In genomic region chr16:3175157-3176153, GRCh38 we compare ENCODE assay signal across 9 cellular contexts. TPM values are rescaled to one million over a fixed set of nuclear protein-coding genes. Genes with fewer than 3 reads are reported as not detected.
DNase-seq lines count a peak whose midpoint lies in the region; ATAC-seq and TF ChIP-seq lines count a peak whose summit lies in the region.
"Had no signal": no experiment of that assay in that cellular context is flagged by ENCODE, and none has a peak within 500 bp of the region (broad histone marks: within the 10 kb centered on the region; RNA-seq: fewer than 3 reads in every experiment).

No MANE protein-coding gene starts in this region.

- no peak overlapping the region for H2AFZ ChIP-seq in MM.1S (ENCODE audit: low read length)

- H3K36me3 Mint-ChIP-seq in activated naive CD4-positive, alpha-beta T cell treated with anti-CD3 and anti-CD28 coated beads, Interleukin-2, amount 50 U/mL, for 24 hours, result peaks cover 4% of the 10 kb centered on the region

- H3K9me3 ChIP-seq in mesodermal cell (ENCODE audit: control insufficient read depth, low read length), result no peaks in the 10 kb centered on the region
- no peaks in the 10 kb centered on the region for H3K9me3 ChIP-seq in MM.1S (replicated peaks; ENCODE audit: insufficient read depth, low read length)

- H3K27ac ChIP-seq in mesodermal cell (ENCODE audit: low read depth, low read length, severe bottlenecking), result no peak overlapping the region
- no peak overlapping the region for H3K27ac ChIP-seq in MM.1S (ENCODE audit: low read length)

- H3K4me3 ChIP-seq in mesodermal cell (ENCODE audit: extremely low read depth, insufficient read depth, low read length, poor library complexity, severe bottlenecking), result peak overlapping the region; percentile 30
- no peak overlapping the region for H3K4me3 ChIP-seq in MM.1S (ENCODE audit: low read length)

- H3K9me2 ChIP-seq in MM.1S (replicated peaks; ENCODE audit: insufficient read depth, low read length), result no peaks in the 10 kb centered on the region

- no peak for TF ChIP-seq CTCF in MM.1S (IDR thresholded peaks at IDR 0.05; ENCODE audit: low read length)

- no peak overlapping the region for H3K27ac Mint-ChIP-seq in activated naive CD4-positive, alpha-beta T cell treated with anti-CD3 and anti-CD28 coated beads, Interleukin-2, amount 50 U/mL, for 24 hours
- H3K27ac Mint-ChIP-seq: activated B cell treated with CpG ODN at 0.5 μM for 24 hours had no signal

- peaks cover 40% of the 10 kb centered on the region for H3K27me3 Mint-ChIP-seq in activated naive CD4-positive, alpha-beta T cell treated with anti-CD3 and anti-CD28 coated beads, Interleukin-2, amount 50 U/mL, for 24 hours

- no peak overlapping the region for H3K9ac ChIP-seq in MM.1S (ENCODE audit: low read length)

- peaks cover 31% of the 10 kb centered on the region for H3K4me1 Mint-ChIP-seq in activated naive CD4-positive, alpha-beta T cell treated with anti-CD3 and anti-CD28 coated beads, Interleukin-2, amount 50 U/mL, for 24 hours

- peaks cover 65% of the 10 kb centered on the region for H3K27me3 ChIP-seq in MM.1S (replicated peaks; ENCODE audit: insufficient read depth, low read length)

- no peak overlapping the region for H3K4me2 ChIP-seq in MM.1S (ENCODE audit: low read depth, low read length)

- H3K36me3 ChIP-seq in mesodermal cell (ENCODE audit: control insufficient read depth, insufficient read depth, low read length) (no peaks in the 10 kb centered on the region), MM.1S (replicated peaks; ENCODE audit: insufficient read depth, low read length) (no peaks in the 10 kb centered on the region)

- peaks cover 37% of the 10 kb centered on the region for H3F3A ChIP-seq in MM.1S (ENCODE audit: insufficient read depth, low read length)

- DNase-seq in EL (peak; percentile 80), LHCN-M2 (ENCODE audit: low read depth) (peak; percentile 69), MM.1S (no peak), AML-193 (lab: John Stamatoyannopoulos, UW) (no peak)
- DNase-seq: activated B cell treated with CpG ODN at 0.5 μM for 24 hours had no signal

- no peak for ATAC-seq in GM18868 (IDR thresholded peaks at IDR 0.05; ENCODE audit: unreplicated experiment)
- no peak for ATAC-seq in GM18519 (IDR thresholded peaks at IDR 0.05; ENCODE audit: low FRiP score, unreplicated experiment)

- H4K20me1 ChIP-seq in MM.1S (ENCODE audit: insufficient read depth, low read length), result no peaks in the 10 kb centered on the region

- H3K4me1 ChIP-seq in mesodermal cell (ENCODE audit: control insufficient read depth, insufficient read depth, low read length, poor library complexity, severe bottlenecking) (peaks cover 11% of the 10 kb centered on the region), MM.1S (ENCODE audit: low read length) (peaks cover 24% of the 10 kb centered on the region)

- 3 to 10% methylated on average over 33 to 39 of the region's 39 CpGs for WGBS in mesodermal cell (ENCODE audit: insufficient coverage in 2 of 2), 2 experiments

- H3K79me2 ChIP-seq in MM.1S (ENCODE audit: low read length), result no peaks in the 10 kb centered on the region

- no peaks in the 10 kb centered on the region for H3K9me3 Mint-ChIP-seq in activated naive CD4-positive, alpha-beta T cell treated with anti-CD3 and anti-CD28 coated beads, Interleukin-2, amount 50 U/mL, for 24 hours
- H3K9me3 Mint-ChIP-seq: activated B cell treated with CpG ODN at 0.5 μM for 24 hours had no signal

- H3K4me3 Mint-ChIP-seq in activated naive CD4-positive, alpha-beta T cell treated with anti-CD3 and anti-CD28 coated beads, Interleukin-2, amount 50 U/mL, for 24 hours, result peak overlapping the region; percentile 11
- H3K4me3 Mint-ChIP-seq: activated B cell treated with CpG ODN at 0.5 μM for 24 hours had no signal

RNA-seq across cellular contexts. Expression of gene OR1F1, which starts 12.5 kb away (rescaled TPM):
- total RNA-seq in LHCN-M2 (2014; rRNA removed), result not detected in 2 replicates
- polyA plus RNA-seq in LHCN-M2 (2012), result not detected
- polyA plus RNA-seq in mesodermal cell (2013, experiment 1 of 2), result 0.33 TPM
- polyA plus RNA-seq in mesodermal cell (2013, experiment 2 of 2), result 0.35 TPM
- total RNA-seq: activated B cell treated with CpG ODN at 0.5 μM for 24 hours had no signal

RNA-seq across cellular contexts. Expression of gene ZNF213, which starts 40.6 kb away (rescaled TPM):
- total RNA-seq in LHCN-M2 (2014; rRNA removed), result 4.6 and 4.7 TPM in 2 replicates
- 7.4 TPM for polyA plus RNA-seq in LHCN-M2 (2012)
- 10.0 TPM for polyA plus RNA-seq in mesodermal cell (2013, experiment 1 of 2)
- 8.3 TPM for polyA plus RNA-seq in mesodermal cell (2013, experiment 2 of 2)

RNA-seq across cellular contexts. Expression of gene ZNF200, which starts 59.5 kb away (rescaled TPM):
- total RNA-seq in LHCN-M2 (2014; rRNA removed), result 10.4 and 11.9 TPM in 2 replicates
- 3.0 TPM for polyA plus RNA-seq in LHCN-M2 (2012)
- 7.9 TPM for polyA plus RNA-seq in mesodermal cell (2013, experiment 1 of 2)
- 7.7 TPM for polyA plus RNA-seq in mesodermal cell (2013, experiment 2 of 2)

Comparison
In these comparisons a context has a peak if more than half of its experiments do, and no peak if none do; other contexts are left out.
1. DNase-seq: peak in EL (single experiment) and LHCN-M2 (single experiment); none in MM.1S (single experiment) and AML-193 (0 of 2).